In the genomic region with DNA sequence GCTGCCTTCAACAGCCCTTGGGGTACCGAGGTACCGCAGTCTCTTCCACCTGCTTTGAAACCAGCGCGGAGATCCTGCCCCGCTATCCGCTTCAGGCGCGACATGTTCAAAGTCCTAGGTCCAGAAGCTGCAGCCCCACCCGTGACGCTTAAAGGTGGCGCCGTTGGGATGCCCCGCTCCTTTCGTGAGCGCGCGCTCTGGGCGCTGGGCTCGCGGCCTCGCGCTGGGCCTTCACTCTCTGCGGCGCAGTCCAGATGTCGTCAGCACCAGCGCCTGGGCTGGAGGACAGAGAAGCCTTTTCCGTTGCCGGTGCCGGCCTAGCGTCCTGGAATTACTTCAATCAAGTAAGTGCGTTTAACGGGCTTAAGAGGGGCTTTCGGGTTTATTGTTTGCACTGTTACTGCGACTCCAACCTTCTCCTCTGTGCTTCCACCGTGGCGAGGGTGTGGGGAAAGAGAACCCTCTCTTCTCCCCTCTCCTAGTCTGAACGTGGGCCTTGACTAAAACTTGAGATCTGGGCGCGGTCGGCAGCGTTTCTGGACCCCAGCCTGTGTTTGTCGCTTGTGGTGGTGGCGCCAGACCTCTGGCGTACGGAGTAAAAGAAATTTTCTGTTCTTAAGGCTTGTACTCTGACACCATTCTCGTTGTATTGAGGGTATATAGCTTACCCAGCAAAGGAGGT, we compare ENCODE assay signal across 1 cellular context.
TF ChIP-seq lines count a peak whose summit lies in the region.

A gene (minus strand): TSS at position 143 of the 682 bp plus-strand sequence. CDS start 39 bp downstream, at position 104.

TF ChIP-seq in WTC11, 78 proteins besides CTCF, POLR2A, EP300 and RAD21 (continued from another document and continues in another):
- TF ChIP-seq, protein P1, sequence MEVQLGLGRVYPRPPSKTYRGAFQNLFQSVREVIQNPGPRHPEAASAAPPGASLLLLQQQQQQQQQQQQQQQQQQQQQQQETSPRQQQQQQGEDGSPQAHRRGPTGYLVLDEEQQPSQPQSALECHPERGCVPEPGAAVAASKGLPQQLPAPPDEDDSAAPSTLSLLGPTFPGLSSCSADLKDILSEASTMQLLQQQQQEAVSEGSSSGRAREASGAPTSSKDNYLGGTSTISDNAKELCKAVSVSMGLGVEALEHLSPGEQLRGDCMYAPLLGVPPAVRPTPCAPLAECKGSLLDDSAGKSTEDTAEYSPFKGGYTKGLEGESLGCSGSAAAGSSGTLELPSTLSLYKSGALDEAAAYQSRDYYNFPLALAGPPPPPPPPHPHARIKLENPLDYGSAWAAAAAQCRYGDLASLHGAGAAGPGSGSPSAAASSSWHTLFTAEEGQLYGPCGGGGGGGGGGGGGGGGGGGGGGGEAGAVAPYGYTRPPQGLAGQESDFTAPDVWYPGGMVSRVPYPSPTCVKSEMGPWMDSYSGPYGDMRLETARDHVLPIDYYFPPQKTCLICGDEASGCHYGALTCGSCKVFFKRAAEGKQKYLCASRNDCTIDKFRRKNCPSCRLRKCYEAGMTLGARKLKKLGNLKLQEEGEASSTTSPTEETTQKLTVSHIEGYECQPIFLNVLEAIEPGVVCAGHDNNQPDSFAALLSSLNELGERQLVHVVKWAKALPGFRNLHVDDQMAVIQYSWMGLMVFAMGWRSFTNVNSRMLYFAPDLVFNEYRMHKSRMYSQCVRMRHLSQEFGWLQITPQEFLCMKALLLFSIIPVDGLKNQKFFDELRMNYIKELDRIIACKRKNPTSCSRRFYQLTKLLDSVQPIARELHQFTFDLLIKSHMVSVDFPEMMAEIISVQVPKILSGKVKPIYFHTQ (CRISPR knock-in tag; IDR thresholded peaks at IDR 0.05): no peak
- TF ChIP-seq, protein P2, sequence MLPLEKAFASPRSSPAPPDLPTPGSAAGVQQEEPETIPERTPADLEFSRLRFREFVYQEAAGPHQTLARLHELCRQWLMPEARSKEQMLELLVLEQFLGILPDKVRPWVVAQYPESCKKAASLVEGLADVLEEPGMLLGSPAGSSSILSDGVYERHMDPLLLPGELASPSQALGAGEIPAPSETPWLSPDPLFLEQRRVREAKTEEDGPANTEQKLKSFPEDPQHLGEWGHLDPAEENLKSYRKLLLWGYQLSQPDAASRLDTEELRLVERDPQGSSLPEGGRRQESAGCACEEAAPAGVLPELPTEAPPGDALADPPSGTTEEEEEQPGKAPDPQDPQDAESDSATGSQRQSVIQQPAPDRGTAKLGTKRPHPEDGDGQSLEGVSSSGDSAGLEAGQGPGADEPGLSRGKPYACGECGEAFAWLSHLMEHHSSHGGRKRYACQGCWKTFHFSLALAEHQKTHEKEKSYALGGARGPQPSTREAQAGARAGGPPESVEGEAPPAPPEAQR (CRISPR knock-in tag; IDR thresholded peaks at IDR 0.05): no peak
- TF ChIP-seq PRRX2 (CRISPR knock-in tag; IDR thresholded peaks at IDR 0.05): no peak
- 0 out of 2 replicates have a peak, but pooled peaks have one; percentile 1 for TF ChIP-seq ZNF232 (CRISPR knock-in tag; IDR thresholded peaks at IDR 0.05)
- TF ChIP-seq ZNF263 (CRISPR knock-in tag; IDR thresholded peaks at IDR 0.05; ENCODE audit: low read depth): no peak
- TF ChIP-seq, protein P3, sequence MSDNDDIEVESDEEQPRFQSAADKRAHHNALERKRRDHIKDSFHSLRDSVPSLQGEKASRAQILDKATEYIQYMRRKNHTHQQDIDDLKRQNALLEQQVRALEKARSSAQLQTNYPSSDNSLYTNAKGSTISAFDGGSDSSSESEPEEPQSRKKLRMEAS (CRISPR knock-in tag; IDR thresholded peaks at IDR 0.05): peak; percentile 87
- TF ChIP-seq, protein P4, sequence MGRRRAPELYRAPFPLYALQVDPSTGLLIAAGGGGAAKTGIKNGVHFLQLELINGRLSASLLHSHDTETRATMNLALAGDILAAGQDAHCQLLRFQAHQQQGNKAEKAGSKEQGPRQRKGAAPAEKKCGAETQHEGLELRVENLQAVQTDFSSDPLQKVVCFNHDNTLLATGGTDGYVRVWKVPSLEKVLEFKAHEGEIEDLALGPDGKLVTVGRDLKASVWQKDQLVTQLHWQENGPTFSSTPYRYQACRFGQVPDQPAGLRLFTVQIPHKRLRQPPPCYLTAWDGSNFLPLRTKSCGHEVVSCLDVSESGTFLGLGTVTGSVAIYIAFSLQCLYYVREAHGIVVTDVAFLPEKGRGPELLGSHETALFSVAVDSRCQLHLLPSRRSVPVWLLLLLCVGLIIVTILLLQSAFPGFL (CRISPR knock-in tag; IDR thresholded peaks at IDR 0.05; ENCODE audit: borderline replicate concordance): no peak
- TF ChIP-seq, protein P5, sequence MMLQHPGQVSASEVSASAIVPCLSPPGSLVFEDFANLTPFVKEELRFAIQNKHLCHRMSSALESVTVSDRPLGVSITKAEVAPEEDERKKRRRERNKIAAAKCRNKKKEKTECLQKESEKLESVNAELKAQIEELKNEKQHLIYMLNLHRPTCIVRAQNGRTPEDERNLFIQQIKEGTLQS (CRISPR knock-in tag; conservative IDR thresholded peaks at IDR 0.05): no peak
- peak; percentile 82 for TF ChIP-seq GABPB1 (CRISPR knock-in tag; IDR thresholded peaks at IDR 0.05)
- no peak for TF ChIP-seq ZNF121 (CRISPR knock-in tag; IDR thresholded peaks at IDR 0.05)
- no peak for TF ChIP-seq ELF4 (CRISPR knock-in tag; IDR thresholded peaks at IDR 0.05; ENCODE audit: low read depth)
- peak; percentile 31; the same call in 1 of the 2 replicates for TF ChIP-seq NFYB (CRISPR knock-in tag; conservative IDR thresholded peaks at IDR 0.05; ENCODE audit: low read depth)
- TF ChIP-seq, protein P6, sequence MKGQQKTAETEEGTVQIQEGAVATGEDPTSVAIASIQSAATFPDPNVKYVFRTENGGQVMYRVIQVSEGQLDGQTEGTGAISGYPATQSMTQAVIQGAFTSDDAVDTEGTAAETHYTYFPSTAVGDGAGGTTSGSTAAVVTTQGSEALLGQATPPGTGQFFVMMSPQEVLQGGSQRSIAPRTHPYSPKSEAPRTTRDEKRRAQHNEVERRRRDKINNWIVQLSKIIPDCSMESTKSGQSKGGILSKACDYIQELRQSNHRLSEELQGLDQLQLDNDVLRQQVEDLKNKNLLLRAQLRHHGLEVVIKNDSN (CRISPR knock-in tag; IDR thresholded peaks at IDR 0.05): no peak; the same call in 1 of the 2 replicates
- peak; percentile 89 for TF ChIP-seq KAT7 (CRISPR knock-in tag; IDR thresholded peaks at IDR 0.05; ENCODE audit: borderline replicate concordance)
- TF ChIP-seq NR1H2 (CRISPR knock-in tag; IDR thresholded peaks at IDR 0.05): no peak
- TF ChIP-seq, protein P7, sequence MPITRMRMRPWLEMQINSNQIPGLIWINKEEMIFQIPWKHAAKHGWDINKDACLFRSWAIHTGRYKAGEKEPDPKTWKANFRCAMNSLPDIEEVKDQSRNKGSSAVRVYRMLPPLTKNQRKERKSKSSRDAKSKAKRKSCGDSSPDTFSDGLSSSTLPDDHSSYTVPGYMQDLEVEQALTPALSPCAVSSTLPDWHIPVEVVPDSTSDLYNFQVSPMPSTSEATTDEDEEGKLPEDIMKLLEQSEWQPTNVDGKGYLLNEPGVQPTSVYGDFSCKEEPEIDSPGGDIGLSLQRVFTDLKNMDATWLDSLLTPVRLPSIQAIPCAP (CRISPR knock-in tag; IDR thresholded peaks at IDR 0.05): peak; percentile 59; the same call in 1 of the 2 replicates
- TF ChIP-seq TEAD1 (CRISPR knock-in tag; IDR thresholded peaks at IDR 0.05): peak; percentile 50; the same call in 1 of the 2 replicates
- TF ChIP-seq, protein P8, sequence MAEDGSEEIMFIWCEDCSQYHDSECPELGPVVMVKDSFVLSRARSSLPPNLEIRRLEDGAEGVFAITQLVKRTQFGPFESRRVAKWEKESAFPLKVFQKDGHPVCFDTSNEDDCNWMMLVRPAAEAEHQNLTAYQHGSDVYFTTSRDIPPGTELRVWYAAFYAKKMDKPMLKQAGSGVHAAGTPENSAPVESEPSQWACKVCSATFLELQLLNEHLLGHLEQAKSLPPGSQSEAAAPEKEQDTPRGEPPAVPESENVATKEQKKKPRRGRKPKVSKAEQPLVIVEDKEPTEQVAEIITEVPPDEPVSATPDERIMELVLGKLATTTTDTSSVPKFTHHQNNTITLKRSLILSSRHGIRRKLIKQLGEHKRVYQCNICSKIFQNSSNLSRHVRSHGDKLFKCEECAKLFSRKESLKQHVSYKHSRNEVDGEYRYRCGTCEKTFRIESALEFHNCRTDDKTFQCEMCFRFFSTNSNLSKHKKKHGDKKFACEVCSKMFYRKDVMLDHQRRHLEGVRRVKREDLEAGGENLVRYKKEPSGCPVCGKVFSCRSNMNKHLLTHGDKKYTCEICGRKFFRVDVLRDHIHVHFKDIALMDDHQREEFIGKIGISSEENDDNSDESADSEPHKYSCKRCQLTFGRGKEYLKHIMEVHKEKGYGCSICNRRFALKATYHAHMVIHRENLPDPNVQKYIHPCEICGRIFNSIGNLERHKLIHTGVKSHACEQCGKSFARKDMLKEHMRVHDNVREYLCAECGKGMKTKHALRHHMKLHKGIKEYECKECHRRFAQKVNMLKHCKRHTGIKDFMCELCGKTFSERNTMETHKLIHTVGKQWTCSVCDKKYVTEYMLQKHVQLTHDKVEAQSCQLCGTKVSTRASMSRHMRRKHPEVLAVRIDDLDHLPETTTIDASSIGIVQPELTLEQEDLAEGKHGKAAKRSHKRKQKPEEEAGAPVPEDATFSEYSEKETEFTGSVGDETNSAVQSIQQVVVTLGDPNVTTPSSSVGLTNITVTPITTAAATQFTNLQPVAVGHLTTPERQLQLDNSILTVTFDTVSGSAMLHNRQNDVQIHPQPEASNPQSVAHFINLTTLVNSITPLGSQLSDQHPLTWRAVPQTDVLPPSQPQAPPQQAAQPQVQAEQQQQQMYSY (CRISPR knock-in tag; IDR thresholded peaks at IDR 0.05): no peak
- TF ChIP-seq ZNF219 (CRISPR knock-in tag; IDR thresholded peaks at IDR 0.05; ENCODE audit: borderline replicate concordance): no peak
- TF ChIP-seq, protein P9, sequence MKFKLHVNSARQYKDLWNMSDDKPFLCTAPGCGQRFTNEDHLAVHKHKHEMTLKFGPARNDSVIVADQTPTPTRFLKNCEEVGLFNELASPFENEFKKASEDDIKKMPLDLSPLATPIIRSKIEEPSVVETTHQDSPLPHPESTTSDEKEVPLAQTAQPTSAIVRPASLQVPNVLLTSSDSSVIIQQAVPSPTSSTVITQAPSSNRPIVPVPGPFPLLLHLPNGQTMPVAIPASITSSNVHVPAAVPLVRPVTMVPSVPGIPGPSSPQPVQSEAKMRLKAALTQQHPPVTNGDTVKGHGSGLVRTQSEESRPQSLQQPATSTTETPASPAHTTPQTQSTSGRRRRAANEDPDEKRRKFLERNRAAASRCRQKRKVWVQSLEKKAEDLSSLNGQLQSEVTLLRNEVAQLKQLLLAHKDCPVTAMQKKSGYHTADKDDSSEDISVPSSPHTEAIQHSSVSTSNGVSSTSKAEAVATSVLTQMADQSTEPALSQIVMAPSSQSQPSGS (CRISPR knock-in tag; IDR thresholded peaks at IDR 0.05; ENCODE audit: borderline replicate concordance, low read depth): no peak
- TF ChIP-seq HMGA2 (CRISPR knock-in tag; IDR thresholded peaks at IDR 0.05): no peak
- TF ChIP-seq EMX1 (CRISPR knock-in tag; IDR thresholded peaks at IDR 0.05): no peak
- TF ChIP-seq, protein P10, sequence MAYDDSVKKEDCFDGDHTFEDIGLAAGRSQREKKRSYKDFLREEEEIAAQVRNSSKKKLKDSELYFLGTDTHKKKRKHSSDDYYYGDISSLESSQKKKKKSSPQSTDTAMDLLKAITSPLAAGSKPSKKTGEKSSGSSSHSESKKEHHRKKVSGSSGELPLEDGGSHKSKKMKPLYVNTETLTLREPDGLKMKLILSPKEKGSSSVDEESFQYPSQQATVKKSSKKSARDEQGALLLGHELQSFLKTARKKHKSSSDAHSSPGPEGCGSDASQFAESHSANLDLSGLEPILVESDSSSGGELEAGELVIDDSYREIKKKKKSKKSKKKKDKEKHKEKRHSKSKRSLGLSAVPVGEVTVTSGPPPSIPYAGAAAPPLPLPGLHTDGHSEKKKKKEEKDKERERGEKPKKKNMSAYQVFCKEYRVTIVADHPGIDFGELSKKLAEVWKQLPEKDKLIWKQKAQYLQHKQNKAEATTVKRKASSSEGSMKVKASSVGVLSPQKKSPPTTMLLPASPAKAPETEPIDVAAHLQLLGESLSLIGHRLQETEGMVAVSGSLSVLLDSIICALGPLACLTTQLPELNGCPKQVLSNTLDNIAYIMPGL (CRISPR knock-in tag; IDR thresholded peaks at IDR 0.05): no peak
- TF ChIP-seq SOX15 (CRISPR knock-in tag; IDR thresholded peaks at IDR 0.05): no peak
- TF ChIP-seq, protein P11, sequence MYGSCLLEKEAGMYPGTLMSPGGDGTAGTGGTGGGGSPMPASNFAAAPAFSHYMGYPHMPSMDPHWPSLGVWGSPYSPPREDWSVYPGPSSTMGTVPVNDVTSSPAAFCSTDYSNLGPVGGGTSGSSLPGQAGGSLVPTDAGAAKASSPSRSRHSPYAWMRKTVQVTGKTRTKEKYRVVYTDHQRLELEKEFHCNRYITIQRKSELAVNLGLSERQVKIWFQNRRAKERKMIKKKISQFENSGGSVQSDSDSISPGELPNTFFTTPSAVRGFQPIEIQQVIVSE (CRISPR knock-in tag; IDR thresholded peaks at IDR 0.05; ENCODE audit: borderline replicate concordance): no peak
- TF ChIP-seq, protein P12, sequence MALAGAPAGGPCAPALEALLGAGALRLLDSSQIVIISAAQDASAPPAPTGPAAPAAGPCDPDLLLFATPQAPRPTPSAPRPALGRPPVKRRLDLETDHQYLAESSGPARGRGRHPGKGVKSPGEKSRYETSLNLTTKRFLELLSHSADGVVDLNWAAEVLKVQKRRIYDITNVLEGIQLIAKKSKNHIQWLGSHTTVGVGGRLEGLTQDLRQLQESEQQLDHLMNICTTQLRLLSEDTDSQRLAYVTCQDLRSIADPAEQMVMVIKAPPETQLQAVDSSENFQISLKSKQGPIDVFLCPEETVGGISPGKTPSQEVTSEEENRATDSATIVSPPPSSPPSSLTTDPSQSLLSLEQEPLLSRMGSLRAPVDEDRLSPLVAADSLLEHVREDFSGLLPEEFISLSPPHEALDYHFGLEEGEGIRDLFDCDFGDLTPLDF (CRISPR knock-in tag; IDR thresholded peaks at IDR 0.05): no peak
- TF ChIP-seq SMAD3 (CRISPR knock-in tag; IDR thresholded peaks at IDR 0.05; ENCODE audit: borderline replicate concordance): no peak
- no peak for TF ChIP-seq TCF7 (CRISPR knock-in tag; IDR thresholded peaks at IDR 0.05; ENCODE audit: low read depth)
- no peak for TF ChIP-seq SMAD4 (CRISPR knock-in tag; IDR thresholded peaks at IDR 0.05)
- TF ChIP-seq ZNF317 (CRISPR knock-in tag; IDR thresholded peaks at IDR 0.05; ENCODE audit: borderline replicate concordance, low read depth): no peak
- peak; percentile 92; the same call in 1 of the 2 replicates for TF ChIP-seq FOXP1 (CRISPR knock-in tag; IDR thresholded peaks at IDR 0.05; ENCODE audit: borderline replicate concordance)
- TF ChIP-seq, protein P13, sequence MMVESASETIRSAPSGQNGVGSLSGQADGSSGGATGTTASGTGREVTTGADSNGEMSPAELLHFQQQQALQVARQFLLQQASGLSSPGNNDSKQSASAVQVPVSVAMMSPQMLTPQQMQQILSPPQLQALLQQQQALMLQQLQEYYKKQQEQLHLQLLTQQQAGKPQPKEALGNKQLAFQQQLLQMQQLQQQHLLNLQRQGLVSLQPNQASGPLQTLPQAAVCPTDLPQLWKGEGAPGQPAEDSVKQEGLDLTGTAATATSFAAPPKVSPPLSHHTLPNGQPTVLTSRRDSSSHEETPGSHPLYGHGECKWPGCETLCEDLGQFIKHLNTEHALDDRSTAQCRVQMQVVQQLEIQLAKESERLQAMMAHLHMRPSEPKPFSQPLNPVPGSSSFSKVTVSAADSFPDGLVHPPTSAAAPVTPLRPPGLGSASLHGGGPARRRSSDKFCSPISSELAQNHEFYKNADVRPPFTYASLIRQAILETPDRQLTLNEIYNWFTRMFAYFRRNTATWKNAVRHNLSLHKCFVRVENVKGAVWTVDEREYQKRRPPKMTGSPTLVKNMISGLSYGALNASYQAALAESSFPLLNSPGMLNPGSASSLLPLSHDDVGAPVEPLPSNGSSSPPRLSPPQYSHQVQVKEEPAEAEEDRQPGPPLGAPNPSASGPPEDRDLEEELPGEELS (CRISPR knock-in tag; IDR thresholded peaks at IDR 0.05): peak; percentile 84
- peak; percentile 92 for TF ChIP-seq ETV6 (CRISPR knock-in tag; IDR thresholded peaks at IDR 0.05)
